ENCODE assay signal across 18 cellular contexts in genomic region chr7:73976761-73977625, GRCh38. TPM values are rescaled to one million over a fixed set of nuclear protein-coding genes. Genes with fewer than 3 reads are reported as not detected.
DNase-seq lines count a peak whose midpoint lies in the region; ATAC-seq and TF ChIP-seq lines count a peak whose summit lies in the region.
"Had no signal": no experiment of that assay in that cellular context is flagged by ENCODE, and none has a peak within 500 bp of the region (broad histone marks: within the 10 kb centered on the region; RNA-seq: fewer than 3 reads in every experiment).

No MANE protein-coding gene starts in this region.

- H3K4me2 ChIP-seq in hepatocyte: no peak overlapping the region

- H4K20me1 ChIP-seq in hepatocyte (ENCODE audit: insufficient read depth, poor library complexity, severe bottlenecking): no peaks in the 10 kb centered on the region

- peak; percentile 28 for DNase-seq in NCI-H2171 treated with DMSO at 0.1 percent for 48 hours (lab: John Stamatoyannopoulos, UW)
- DNase-seq in NCI-H2171 (lab: John Stamatoyannopoulos, UW): no peak
- peak; percentile 3 for DNase-seq in NCI-H82 treated with DMSO at 0.1 percent for 48 hours (lab: John Stamatoyannopoulos, UW; ENCODE audit: unreplicated experiment)
- DNase-seq in hepatocyte (ENCODE audit: low spot score): peak; percentile 59
- DNase-seq in suprapubic skin (ENCODE audit: low spot score in 2 of 2): peak; percentile 54 to 78
- DNase-seq in NK-92 (lab: John Stamatoyannopoulos, UW; ENCODE audit: unreplicated experiment): no peak
- no peak for DNase-seq in foreskin melanocyte
- DNase-seq: activated CD4-positive, alpha-beta T cell treated with anti-CD3 and anti-CD28 coated beads, Interleukin-2, amount 10 ng/mL, durations not matched to agents 24 days and 14 days; activated naive CD8-positive, alpha-beta T cell treated with anti-CD3 and anti-CD28 coated beads for 36 hours; CD8-positive, alpha-beta T cell; effector CD8-positive, alpha-beta T cell; EL; midbrain; NCI-H187 treated with DMSO at 0.1 percent for 48 hours; NCI-H748 treated with DMSO at 0.1 percent for 48 hours had no signal

- H3K9me3 ChIP-seq in hepatocyte (ENCODE audit: low read depth) (no peaks in the 10 kb centered on the region), suprapubic skin (no peaks in the 10 kb centered on the region)

- no peaks in the 10 kb centered on the region for H3K27me3 ChIP-seq in hepatocyte
- no peaks in the 10 kb centered on the region for H3K27me3 ChIP-seq in suprapubic skin

- TF ChIP-seq CTCF in hepatocyte (IDR thresholded peaks at IDR 0.05; ENCODE audit: poor library complexity) (no peak), suprapubic skin (IDR thresholded peaks at IDR 0.05) (no peak)

- no peak overlapping the region for H2AFZ ChIP-seq in hepatocyte

- no peaks in the 10 kb centered on the region for H3K79me2 ChIP-seq in hepatocyte

- TF ChIP-seq POLR2A in suprapubic skin (IDR thresholded peaks at IDR 0.05): no peak

- H3K4me3 ChIP-seq in hepatocyte (no peak overlapping the region), suprapubic skin (no peak overlapping the region)

- TF ChIP-seq EP300 in suprapubic skin (IDR thresholded peaks at IDR 0.05): no peak

- ATAC-seq in HG03354 (IDR thresholded peaks at IDR 0.05; ENCODE audit: poor library complexity, severe bottlenecking, unreplicated experiment): no peak
- ATAC-seq: CD8-positive, alpha-beta T cell had no signal

- H3K4me1 ChIP-seq in hepatocyte (ENCODE audit: insufficient read depth) (peaks cover 25% of the 10 kb centered on the region), suprapubic skin (peaks cover 36% of the 10 kb centered on the region)

- no peak overlapping the region for H3K27ac ChIP-seq in hepatocyte
- H3K27ac ChIP-seq in suprapubic skin: no peak overlapping the region
- H3K27ac ChIP-seq: 22Rv1 had no signal

- no peaks in the 10 kb centered on the region for H3K36me3 ChIP-seq in hepatocyte (replicated peaks; ENCODE audit: insufficient read depth, low read depth)
- H3K36me3 ChIP-seq in suprapubic skin: no peaks in the 10 kb centered on the region

- 62% methylated on average over 21 of the region's 24 CpGs for WGBS in hepatocyte (ENCODE audit: low lambda C conversion rate, missing lambda C conversion rate)
- 72% methylated on average over 13 of the region's 24 CpGs for WGBS in suprapubic skin

- no peaks in the 10 kb centered on the region for H3K9me2 ChIP-seq in hepatocyte (replicated peaks; ENCODE audit: insufficient read depth)

RNA-seq across cellular contexts. Expression of gene ELN, which starts 51.0 kb away (rescaled TPM):
- 45.2 and 58.1 TPM in 2 replicates for total RNA-seq in hepatocyte
- polyA plus RNA-seq in hepatocyte: 37.7 and 42.5 TPM in 2 replicates
- total RNA-seq in suprapubic skin: 10 to 100 TPM in 3 of 4 donors, 1 to 10 TPM in 1; 7.7 to 30.7 (median 25.1) TPM
- total RNA-seq: activated CD4-positive, alpha-beta T cell treated with anti-CD3 and anti-CD28 coated beads, Interleukin-2, amount 10 ng/mL, durations not matched to agents 24 days and 14 days; activated naive CD8-positive, alpha-beta T cell treated with anti-CD3 and anti-CD28 coated beads for 36 hours; CD8-positive, alpha-beta T cell; T-helper 2 cell treated with Interferon-gamma antibody and Interleukin-4, amounts not matched to agents 100 ng/mL and 5 ng/mL, for 36 hours had no signal

Comparison
In these comparisons a context has a peak if more than half of its experiments do, and no peak if none do; other contexts are left out.
1. DNase-seq: peak in NCI-H2171 treated with DMSO at 0.1 percent for 48 hours (single experiment), NCI-H82 treated with DMSO at 0.1 percent for 48 hours (single experiment), hepatocyte (single experiment) and suprapubic skin (2 of 2); none in NCI-H2171 (single experiment), NK-92 (single experiment) and foreskin melanocyte (single experiment).